In genomic region chr6:24554474-24554873, GRCh38 we compare ENCODE assay signal across 16 cellular contexts.
"Had no signal": no experiment of that assay in that cellular context is flagged by ENCODE, and none has a peak within 500 bp of the region (broad histone marks: within the 10 kb centered on the region; RNA-seq: fewer than 3 reads in every experiment).

No MANE protein-coding gene starts in this region.

- H3K4me3 Mint-ChIP-seq: activated B cell treated with CpG ODN at 0.5 μM for 24 hours; activated CD8-positive, alpha-beta T cell treated with anti-CD3 and anti-CD28 coated beads for 36 hours; activated naive CD8-positive, alpha-beta T cell; activated T-cell treated with anti-CD3 and anti-CD28 coated beads, Interleukin-2, amount 50 U/mL, for 4 hours; neural crest cell had no signal

- H3K27ac Mint-ChIP-seq: activated B cell treated with CpG ODN at 0.5 μM for 24 hours; activated CD8-positive, alpha-beta T cell treated with anti-CD3 and anti-CD28 coated beads for 36 hours; activated naive CD8-positive, alpha-beta T cell had no signal

- H3K79me2 ChIP-seq: hepatocyte had no signal

- H3K4me1 Mint-ChIP-seq: activated B cell treated with CpG ODN at 0.5 μM for 24 hours, neural crest cell had no signal

- H3K4me1 ChIP-seq: transverse colon had no signal

- H3K27ac ChIP-seq: hepatocyte, transverse colon had no signal

- H3K36me3 Mint-ChIP-seq: activated naive CD8-positive, alpha-beta T cell had no signal

- H3K9me3 ChIP-seq: transverse colon had no signal

- H3K4me2 ChIP-seq: hepatocyte had no signal

- H2AFZ ChIP-seq: hepatocyte had no signal

- H3K27me3 Mint-ChIP-seq: activated B cell treated with CpG ODN at 0.5 μM for 24 hours; activated CD8-positive, alpha-beta T cell treated with anti-CD3 and anti-CD28 coated beads for 36 hours had no signal

- H3K4me3 ChIP-seq: hepatocyte, transverse colon had no signal

- H3K9me3 Mint-ChIP-seq: activated B cell treated with CpG ODN at 0.5 μM for 24 hours; activated CD8-positive, alpha-beta T cell treated with anti-CD3 and anti-CD28 coated beads for 36 hours; activated T-cell treated with anti-CD3 and anti-CD28 coated beads, Interleukin-2, amount 50 U/mL, for 4 hours; neural crest cell had no signal

- H3K27me3 ChIP-seq: hepatocyte, transverse colon had no signal

- DNase-seq: activated B cell treated with CpG ODN at 0.5 μM for 24 hours; activated CD4-positive, alpha-beta T cell treated with anti-CD3 and anti-CD28 coated beads for 48 hours; activated CD8-positive, alpha-beta T cell treated with anti-CD3 and anti-CD28 coated beads for 36 hours; activated gamma-delta T cell; activated T-cell treated with anti-CD3 and anti-CD28 coated beads, Interleukin-2, amount 50 U/mL, for 4 hours; amniotic stem cell; islet precursor cell; midbrain; stimulated activated naive CD8-positive, alpha-beta T cell treated with anti-CD3 and anti-CD28 coated beads, Interleukin-15, Interleukin-2, amounts not matched to agents 100 U/mL and 50 U/mL, for 24 hours; transverse colon had no signal

- H3K36me3 ChIP-seq: transverse colon had no signal

- ATAC-seq: activated CD8-positive, alpha-beta T cell treated with anti-CD3 and anti-CD28 coated beads for 36 hours; activated T-cell treated with anti-CD3 and anti-CD28 coated beads, Interleukin-2, amount 50 U/mL, for 4 hours; esophagus mucosa; left lobe of liver; sciatic nerve; stimulated activated naive CD8-positive, alpha-beta T cell treated with anti-CD3 and anti-CD28 coated beads, Interleukin-15, Interleukin-2, amounts not matched to agents 100 U/mL and 50 U/mL, for 24 hours had no signal
